In the genomic region with DNA sequence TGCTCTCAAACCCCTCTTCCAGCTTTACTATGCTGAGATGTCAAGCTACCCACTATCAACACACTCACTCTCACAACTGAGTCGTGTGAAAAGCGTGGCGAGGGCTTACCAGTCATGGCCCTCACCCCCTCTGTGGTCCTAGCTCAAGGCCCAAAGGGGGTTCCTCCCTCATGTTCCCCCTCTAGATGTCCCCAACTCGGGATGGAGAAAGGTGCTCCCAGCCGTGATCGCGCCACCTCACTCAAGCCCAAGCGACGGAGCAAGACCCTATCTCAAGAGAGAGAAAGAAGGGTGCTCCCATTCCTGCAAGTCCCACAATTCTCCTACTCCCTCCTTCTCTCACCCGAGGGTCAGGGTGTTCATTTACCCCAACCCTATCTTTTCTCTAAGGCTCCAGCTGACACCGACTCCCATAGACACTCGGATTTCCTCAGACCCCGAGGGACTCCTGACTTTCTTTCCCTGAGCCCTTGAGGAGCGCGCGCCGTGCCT, we compare ENCODE assay signal across 1 cellular context.
TF ChIP-seq lines count a peak whose summit lies in the region.

No MANE protein-coding gene starts in this region.

TF ChIP-seq in IMR-90, 13 proteins besides CTCF, POLR2A, EP300 and RAD21 (continued from another document):
- TF ChIP-seq, protein P1, sequence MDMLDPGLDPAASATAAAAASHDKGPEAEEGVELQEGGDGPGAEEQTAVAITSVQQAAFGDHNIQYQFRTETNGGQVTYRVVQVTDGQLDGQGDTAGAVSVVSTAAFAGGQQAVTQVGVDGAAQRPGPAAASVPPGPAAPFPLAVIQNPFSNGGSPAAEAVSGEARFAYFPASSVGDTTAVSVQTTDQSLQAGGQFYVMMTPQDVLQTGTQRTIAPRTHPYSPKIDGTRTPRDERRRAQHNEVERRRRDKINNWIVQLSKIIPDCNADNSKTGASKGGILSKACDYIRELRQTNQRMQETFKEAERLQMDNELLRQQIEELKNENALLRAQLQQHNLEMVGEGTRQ (IDR thresholded peaks at IDR 0.05; ENCODE audit: low read depth, low read length) = no peak
TF ChIP-seq in IMR-90: peak in this region for 0.
